Comparison of ENCODE assay signal across 10 cellular contexts in genomic region chr9:15936316-15936869, GRCh38.
A peak's percentile ranks its signal among the peaks of the same experiment; 100 is the strongest.
DNase-seq lines count a peak whose midpoint lies in the region; ATAC-seq and TF ChIP-seq lines count a peak whose summit lies in the region.
"Had no signal": no experiment of that assay in that cellular context is flagged by ENCODE, and none has a peak within 500 bp of the region (broad histone marks: within the 10 kb centered on the region; RNA-seq: fewer than 3 reads in every experiment).

No MANE protein-coding gene starts in this region.

- no peaks in the 10 kb centered on the region for H3K9me3 ChIP-seq in HEK293 (ENCODE audit: control insufficient read depth, insufficient read depth, low read depth, low read length)
- peaks cover 0 to 16% (median 3%) of the 10 kb centered on the region in 11 donors for H3K9me3 ChIP-seq in heart right ventricle

- ATAC-seq in heart right ventricle (peak in 7 of 8 donors; percentile 58 to 89 (median 85)), left lobe of liver (no peak)

- no peak overlapping the region for H3K4me3 ChIP-seq in HEK293 (ENCODE audit: low read depth, low read length)
- H3K4me3 ChIP-seq in heart right ventricle, result no peak overlapping the region
- H3K4me3 ChIP-seq: BLaER1 had no signal

- H3K36me3 ChIP-seq in HEK293 (ENCODE audit: control insufficient read depth in 2 of 2, insufficient read depth in 1 of 2, low read length in 2 of 2) (no peaks in the 10 kb centered on the region), heart right ventricle (no peaks in the 10 kb centered on the region)
- H3K36me3 ChIP-seq: BLaER1 had no signal

- WGBS in heart right ventricle, 2 donors, result 48 to 59% methylated on average over 5 of the region's 5 CpGs

- TF ChIP-seq CTCF in HEK293 (tag by site-specific recombination; IDR thresholded peaks at IDR 0.05) (no peak), heart right ventricle (IDR thresholded peaks at IDR 0.05) (no peak)

- H3K27ac ChIP-seq in HEK293 (ENCODE audit: extremely low read depth, low read depth, low read length), result no peak overlapping the region
- peak overlapping the region in 2 of 10 donors; percentile 10 to 17 for H3K27ac ChIP-seq in heart right ventricle
- H3K27ac ChIP-seq: BLaER1 had no signal

- H3K4me1 ChIP-seq in HEK293 (ENCODE audit: control insufficient read depth, insufficient read depth, low read length) (0 out of 2 replicates have a peak, but pooled peaks cover 2% of the 10 kb centered on the region), heart right ventricle (peaks cover 0 to 5% (median 0%) of the 10 kb centered on the region in 9 donors)
- H3K4me1 ChIP-seq: BLaER1 had no signal

- CTCF ChIA-PET in HEK293 (lab: Yijun Ruan, JAX), result interaction anchor here (0.6 kb wide), 1 partner anchor 8 kb away, joined by 4 read pairs; no protein-coding TSS in a partner anchor

- H3K27me3 ChIP-seq in heart right ventricle, result no peaks in the 10 kb centered on the region
- H3K27me3 ChIP-seq: BLaER1 had no signal

- intact Hi-C loops in heart right ventricle (cut with DNase I), result no loop called here

- DNase-seq in A172 (ENCODE audit: low spot score) (peak; percentile 12), heart right ventricle (peak in 1 of 2 donors; percentile 18), left lobe of liver (ENCODE audit: low spot score) (no peak), activated T-cell treated with anti-CD3 and anti-CD28 coated beads for 4 hours (no peak), Kasumi-1 (lab: John Stamatoyannopoulos, UW) (no peak)
- no peak for DNase-seq in stimulated activated CD4-positive, alpha-beta T cell treated with anti-CD3 and anti-CD28 coated beads, Interleukin-4, amount 100 ng/mL, for 4 hours
- DNase-seq: stimulated activated naive CD4-positive, alpha-beta T cell treated with Interleukin-2 at 50 U/mL for 16 hours had no signal

- POLR2A ChIA-PET in HEK293 (lab: Yijun Ruan, JAX), result no interaction called here

TF ChIP-seq in HEK293, 187 proteins besides CTCF, POLR2A, EP300 and RAD21 (continues in another document):
- no peak for TF ChIP-seq ZNF670 (tag by site-specific recombination; IDR thresholded peaks at IDR 0.05; ENCODE audit: low read depth)
- TF ChIP-seq, protein P1, sequence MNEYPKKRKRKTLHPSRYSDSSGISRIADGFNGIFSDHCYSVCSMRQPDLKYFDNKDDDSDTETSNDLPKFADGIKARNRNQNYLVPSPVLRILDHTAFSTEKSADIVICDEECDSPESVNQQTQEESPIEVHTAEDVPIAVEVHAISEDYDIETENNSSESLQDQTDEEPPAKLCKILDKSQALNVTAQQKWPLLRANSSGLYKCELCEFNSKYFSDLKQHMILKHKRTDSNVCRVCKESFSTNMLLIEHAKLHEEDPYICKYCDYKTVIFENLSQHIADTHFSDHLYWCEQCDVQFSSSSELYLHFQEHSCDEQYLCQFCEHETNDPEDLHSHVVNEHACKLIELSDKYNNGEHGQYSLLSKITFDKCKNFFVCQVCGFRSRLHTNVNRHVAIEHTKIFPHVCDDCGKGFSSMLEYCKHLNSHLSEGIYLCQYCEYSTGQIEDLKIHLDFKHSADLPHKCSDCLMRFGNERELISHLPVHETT (tag by site-specific recombination; IDR thresholded peaks at IDR 0.05), result no peak
- TF ChIP-seq ZNF394 (tag by site-specific recombination; IDR thresholded peaks at IDR 0.05; ENCODE audit: borderline replicate concordance), result no peak
- no peak for TF ChIP-seq HOXC10 (CRISPR knock-in tag; IDR thresholded peaks at IDR 0.05)
- no peak for TF ChIP-seq ZNF585B (tag by site-specific recombination; IDR thresholded peaks at IDR 0.05)
- no peak for TF ChIP-seq ZNF555 (tag by site-specific recombination; conservative IDR thresholded peaks at IDR 0.05)
- no peak for TF ChIP-seq KLF7 (tag by site-specific recombination; IDR thresholded peaks at IDR 0.05; ENCODE audit: borderline replicate concordance)
- TF ChIP-seq SP7 (tag by site-specific recombination; IDR thresholded peaks at IDR 0.05), result peak; percentile 46
- TF ChIP-seq YY2 (tag by site-specific recombination; IDR thresholded peaks at IDR 0.05), result no peak
- TF ChIP-seq HOXA7 (CRISPR knock-in tag; IDR thresholded peaks at IDR 0.05; ENCODE audit: borderline replicate concordance), result no peak
- TF ChIP-seq ZNF473 (tag by site-specific recombination; IDR thresholded peaks at IDR 0.05), result no peak
- no peak for TF ChIP-seq ZNF449 (tag by site-specific recombination; IDR thresholded peaks at IDR 0.05)
- TF ChIP-seq ZNF600 (tag by site-specific recombination; IDR thresholded peaks at IDR 0.05), result no peak
- TF ChIP-seq KLF9 (tag by site-specific recombination; IDR thresholded peaks at IDR 0.05; ENCODE audit: low read depth), result no peak
- no peak for TF ChIP-seq REPIN1 (tag by site-specific recombination; IDR thresholded peaks at IDR 0.05; ENCODE audit: low read depth)

TF ChIP-seq in PFSK-1, 5 proteins besides CTCF, POLR2A, EP300 and RAD21:
- TF ChIP-seq REST (IDR thresholded peaks at IDR 0.05; ENCODE audit: insufficient read depth in 1 of 2, low read depth in 2 of 2, low read length in 2 of 2) (peak in 1 of 2 experiments; percentile 46; a peak in 1 of 4 replicates), SIN3A (IDR thresholded peaks at IDR 0.05; ENCODE audit: borderline replicate concordance, insufficient read depth, low read length) (no peak), FOXP2 (optimal IDR thresholded peaks at IDR 0.05; ENCODE audit: borderline replicate concordance, extremely low read depth, extremely low read length, insufficient read depth) (no peak), POLR2AphosphoS5 (IDR thresholded peaks at IDR 0.05; ENCODE audit: low read depth, low read length) (peak; percentile 25; the same call in 1 of the 2 replicates)
